ENCODE assay signal across 35 cellular contexts in genomic region chr12:114483996-114484395, GRCh38.
"Had no signal": no experiment of that assay in that cellular context is flagged by ENCODE, and none has a peak within 500 bp of the region (broad histone marks: within the 10 kb centered on the region; RNA-seq: fewer than 3 reads in every experiment).

No MANE protein-coding gene starts in this region.

- H3K36me3 ChIP-seq: adrenal gland, WERI-Rb-1 had no signal

- H3K4me1 Mint-ChIP-seq: activated CD4-positive, alpha-beta T cell treated with anti-CD3 and anti-CD28 coated beads, Interleukin-2, amount 10 ng/mL, durations not matched to agents 24 days and 14 days had no signal

- H3K9me3 ChIP-seq: adrenal gland, body of pancreas had no signal

- H3K27ac Mint-ChIP-seq: activated CD4-positive, alpha-beta memory T cell treated with anti-CD3 and anti-CD28 coated beads for 36 hours; activated CD4-positive, alpha-beta T cell treated with anti-CD3 and anti-CD28 coated beads for 36 hours; activated CD4-positive, alpha-beta T cell treated with anti-CD3 and anti-CD28 coated beads, Interleukin-2, amount 10 ng/mL, durations not matched to agents 24 days and 14 days; activated CD8-positive, alpha-beta memory T cell treated with anti-CD3 and anti-CD28 coated beads, Interleukin-2, amount 10 ng/mL, durations not matched to agents 7 days and 5 days; activated CD8-positive, alpha-beta T cell treated with anti-CD3 and anti-CD28 coated beads, Interleukin-2, amount 10 ng/mL, durations not matched to agents 7 days and 5 days; activated naive CD4-positive, alpha-beta T cell treated with anti-CD3 and anti-CD28 coated beads for 36 hours; activated naive CD4-positive, alpha-beta T cell treated with anti-CD3 and anti-CD28 coated beads, Interleukin-2, amount 50 U/mL, for 24 hours; activated naive CD8-positive, alpha-beta T cell treated with anti-CD3 and anti-CD28 coated beads for 36 hours; activated naive CD8-positive, alpha-beta T cell treated with anti-CD3 and anti-CD28 coated beads, Interleukin-2, amount 50 U/mL, for 24 hours; activated T-helper 1 cell treated with anti-CD3 and anti-CD28 coated beads, Interleukin-12 subunit alpha, Interleukin-12 subunit beta, Interleukin-2, Interleukin-4 antibody, amounts not matched to agents 30 ng/mL and 10 ng/mL and 1 ng/mL, durations not matched to agents 14 hours and 24 hours and 36 hours; activated T-helper 2 cell treated with anti-CD3 and anti-CD28 coated beads, Interferon-gamma antibody, Interleukin-2, Interleukin-4, amounts not matched to agents 10 μg/mL and 5 μg/mL and 100 μg/mL, durations not matched to agents 14 hours and 24 hours and 36 hours; dendritic cell treated with granulocyte-macrophage colony-stimulating factor and Interleukin-4, amounts not matched to agents 40 ng/mL and 50 ng/mL, for 4 days; endodermal cell; T-helper 1 cell treated with Interleukin-12 subunit alpha and Interleukin-12 subunit beta and Interleukin-4 antibody, amounts not matched to agents 30 μg/mL and 1 μg/mL, for 36 hours; T-helper 2 cell treated with Interferon-gamma antibody and Interleukin-4, amounts not matched to agents 5 μg/mL and 100 μg/mL, for 36 hours had no signal

- H3K27ac ChIP-seq: adrenal gland, body of pancreas, coronary artery, dorsolateral prefrontal cortex, WERI-Rb-1 had no signal

- ATAC-seq: activated CD4-positive, alpha-beta T cell treated with anti-CD3 and anti-CD28 coated beads for 36 hours; activated CD8-positive, alpha-beta memory T cell treated with anti-CD3 and anti-CD28 coated beads, Interleukin-2, amount 10 ng/mL, durations not matched to agents 7 days and 5 days; activated CD8-positive, alpha-beta T cell treated with anti-CD3 and anti-CD28 coated beads, Interleukin-2, amount 10 ng/mL, durations not matched to agents 7 days and 5 days; activated naive CD8-positive, alpha-beta T cell treated with anti-CD3 and anti-CD28 coated beads, Interleukin-2, amount 50 U/mL, for 24 hours; body of pancreas; esophagus mucosa had no signal

- H3K36me3 Mint-ChIP-seq: activated CD4-positive, alpha-beta memory T cell treated with anti-CD3 and anti-CD28 coated beads for 36 hours; activated CD8-positive, alpha-beta memory T cell treated with anti-CD3 and anti-CD28 coated beads, Interleukin-2, amount 10 ng/mL, durations not matched to agents 7 days and 5 days; activated naive CD8-positive, alpha-beta T cell treated with anti-CD3 and anti-CD28 coated beads for 36 hours had no signal

- H3K4me3 ChIP-seq: adrenal gland, body of pancreas, coronary artery, dorsolateral prefrontal cortex had no signal

- FAIRE-seq: frontal cortex had no signal

- H3K4me3 Mint-ChIP-seq: activated CD4-positive, alpha-beta memory T cell treated with anti-CD3 and anti-CD28 coated beads for 36 hours; activated CD4-positive, alpha-beta T cell treated with anti-CD3 and anti-CD28 coated beads for 36 hours; activated CD4-positive, alpha-beta T cell treated with anti-CD3 and anti-CD28 coated beads, Interleukin-2, amount 10 ng/mL, durations not matched to agents 24 days and 14 days; activated CD8-positive, alpha-beta memory T cell treated with anti-CD3 and anti-CD28 coated beads, Interleukin-2, amount 10 ng/mL, durations not matched to agents 7 days and 5 days; activated CD8-positive, alpha-beta T cell treated with anti-CD3 and anti-CD28 coated beads, Interleukin-2, amount 10 ng/mL, durations not matched to agents 7 days and 5 days; activated naive CD4-positive, alpha-beta T cell treated with anti-CD3 and anti-CD28 coated beads for 36 hours; activated naive CD4-positive, alpha-beta T cell treated with anti-CD3 and anti-CD28 coated beads, Interleukin-2, amount 50 U/mL, for 24 hours; activated naive CD8-positive, alpha-beta T cell treated with anti-CD3 and anti-CD28 coated beads for 36 hours; activated naive CD8-positive, alpha-beta T cell treated with anti-CD3 and anti-CD28 coated beads, Interleukin-2, amount 50 U/mL, for 24 hours; activated T-helper 1 cell treated with anti-CD3 and anti-CD28 coated beads, Interleukin-12 subunit alpha, Interleukin-12 subunit beta, Interleukin-2, Interleukin-4 antibody, amounts not matched to agents 30 ng/mL and 10 ng/mL and 1 ng/mL, durations not matched to agents 14 hours and 24 hours and 36 hours; dendritic cell treated with granulocyte-macrophage colony-stimulating factor and Interleukin-4, amounts not matched to agents 40 ng/mL and 50 ng/mL, for 4 days; endodermal cell; T-helper 1 cell treated with Interleukin-12 subunit alpha and Interleukin-12 subunit beta and Interleukin-4 antibody, amounts not matched to agents 30 μg/mL and 1 μg/mL, for 36 hours; T-helper 2 cell treated with Interferon-gamma antibody and Interleukin-4, amounts not matched to agents 5 μg/mL and 100 μg/mL, for 36 hours had no signal

- DNase-seq: activated CD4-positive, alpha-beta memory T cell treated with anti-CD3 and anti-CD28 coated beads for 36 hours; activated CD4-positive, alpha-beta T cell treated with anti-CD3 and anti-CD28 coated beads for 36 hours; activated CD4-positive, alpha-beta T cell treated with anti-CD3 and anti-CD28 coated beads, Interleukin-2, amount 10 ng/mL, durations not matched to agents 24 days and 14 days; activated CD4-positive, CD25-positive, alpha-beta regulatory T cell; activated CD4-positive, CD25-positive, alpha-beta regulatory T cell treated with anti-CD3 and anti-CD28 coated beads, Interleukin-2, amount 50 U/mL, for 72 hours; activated CD8-positive, alpha-beta memory T cell treated with anti-CD3 and anti-CD28 coated beads, Interleukin-2, amount 10 ng/mL, durations not matched to agents 7 days and 5 days; activated CD8-positive, alpha-beta memory T cell treated with anti-CD3 and anti-CD28 coated beads, Interleukin-2, amount 50 U/mL, for 4 hours; activated CD8-positive, alpha-beta T cell treated with anti-CD3 and anti-CD28 coated beads, Interleukin-2, amount 10 ng/mL, durations not matched to agents 7 days and 5 days; activated effector memory CD4-positive, alpha-beta T cell treated with anti-CD3 and anti-CD28 coated beads, Interleukin-2, amount 50 U/mL, for 16 hours; activated naive CD4-positive, alpha-beta T cell treated with anti-CD3 and anti-CD28 coated beads for 36 hours; activated naive CD8-positive, alpha-beta T cell treated with anti-CD3 and anti-CD28 coated beads for 36 hours; activated naive CD8-positive, alpha-beta T cell treated with anti-CD3 and anti-CD28 coated beads, Interleukin-2, amount 50 U/mL, for 24 hours; activated T-cell treated with anti-CD3 and anti-CD28 coated beads, Interleukin-2, amount 50 U/mL, for 1 hour; activated T-cell treated with anti-CD3 and anti-CD28 coated beads, Interleukin-2, amount 50 U/mL, for 48 hours; adrenal gland; amygdala; body of pancreas; caudate nucleus; cerebellar nuclear complex; dorsolateral prefrontal cortex; effector memory CD4-positive, alpha-beta T cell; endodermal cell; foreskin fibroblast; head of caudate nucleus; T1000; WERI-Rb-1 had no signal
